Comparison of ENCODE assay signal across 1 cellular context in the genomic region with DNA sequence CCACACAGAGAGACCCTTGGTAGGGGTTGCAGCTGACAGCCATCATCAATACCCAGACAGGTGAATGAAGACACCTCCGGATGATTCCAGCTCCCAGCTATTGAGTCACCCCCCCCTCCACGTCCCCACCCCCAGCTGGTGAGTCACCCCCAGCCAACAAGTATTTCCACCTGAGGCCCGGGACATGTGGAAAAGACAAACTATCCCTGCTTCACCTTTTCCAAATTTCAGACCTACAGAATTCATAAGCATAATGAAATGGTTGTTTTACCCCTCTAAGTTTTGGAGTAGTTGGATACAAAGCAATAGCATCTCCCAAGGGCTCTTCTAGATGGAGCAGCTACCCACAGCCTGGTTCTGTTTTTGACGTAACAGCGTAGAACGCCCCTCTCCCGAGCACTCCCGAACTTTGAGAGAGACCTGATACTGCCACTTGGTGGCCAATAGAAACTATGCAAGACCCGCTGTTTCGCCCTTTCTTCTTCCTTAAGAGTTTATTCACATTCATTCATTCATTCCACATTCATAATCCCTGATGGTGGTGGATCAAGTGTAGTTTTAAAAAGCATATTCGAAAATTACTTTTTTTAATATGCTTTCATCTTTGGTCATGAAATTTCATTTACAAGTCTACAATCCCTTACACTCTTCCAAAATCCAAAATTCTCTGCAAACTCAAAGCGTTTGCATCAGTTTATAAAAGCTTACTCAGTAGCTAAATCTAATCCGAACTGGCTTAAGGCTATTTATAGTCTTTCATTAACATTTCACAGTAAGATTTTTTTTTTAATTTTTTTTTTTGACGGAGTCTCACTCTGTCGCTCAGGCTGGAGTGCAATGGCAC.
TF ChIP-seq lines count a peak whose summit lies in the region.

No MANE protein-coding gene starts in this region.

TF ChIP-seq in K562, 482 proteins besides CTCF, POLR2A, EP300 and RAD21 (continued from another document):
- TF ChIP-seq, protein P1, sequence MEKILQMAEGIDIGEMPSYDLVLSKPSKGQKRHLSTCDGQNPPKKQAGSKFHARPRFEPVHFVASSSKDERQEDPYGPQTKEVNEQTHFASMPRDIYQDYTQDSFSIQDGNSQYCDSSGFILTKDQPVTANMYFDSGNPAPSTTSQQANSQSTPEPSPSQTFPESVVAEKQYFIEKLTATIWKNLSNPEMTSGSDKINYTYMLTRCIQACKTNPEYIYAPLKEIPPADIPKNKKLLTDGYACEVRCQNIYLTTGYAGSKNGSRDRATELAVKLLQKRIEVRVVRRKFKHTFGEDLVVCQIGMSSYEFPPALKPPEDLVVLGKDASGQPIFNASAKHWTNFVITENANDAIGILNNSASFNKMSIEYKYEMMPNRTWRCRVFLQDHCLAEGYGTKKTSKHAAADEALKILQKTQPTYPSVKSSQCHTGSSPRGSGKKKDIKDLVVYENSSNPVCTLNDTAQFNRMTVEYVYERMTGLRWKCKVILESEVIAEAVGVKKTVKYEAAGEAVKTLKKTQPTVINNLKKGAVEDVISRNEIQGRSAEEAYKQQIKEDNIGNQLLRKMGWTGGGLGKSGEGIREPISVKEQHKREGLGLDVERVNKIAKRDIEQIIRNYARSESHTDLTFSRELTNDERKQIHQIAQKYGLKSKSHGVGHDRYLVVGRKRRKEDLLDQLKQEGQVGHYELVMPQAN (IDR thresholded peaks at IDR 0.05; ENCODE audit: borderline replicate concordance), result no peak
- 0 out of 2 replicates have a peak, but pooled peaks have one; percentile 2 for TF ChIP-seq MAX (CRISPR knock-in tag; IDR thresholded peaks at IDR 0.05)
- TF ChIP-seq JUND (IDR thresholded peaks at IDR 0.05; ENCODE audit: borderline replicate concordance, low read depth, low read length), result 0 out of 2 replicates have a peak, but pooled peaks have one; percentile 3
- TF ChIP-seq JUND (tag; IDR thresholded peaks at IDR 0.05; ENCODE audit: borderline replicate concordance, low read depth, low read length), result no peak
- TF ChIP-seq MAZ (CRISPR knock-in tag; conservative IDR thresholded peaks at IDR 0.05 in 1 of 2, IDR thresholded peaks at IDR 0.05 in 1 of 2), result 0 out of 4 replicates have a peak, but pooled peaks of 1 of the 2 experiments have one; percentile 31
- TF ChIP-seq FOSL1 (tag; conservative IDR thresholded peaks at IDR 0.05), result peak; percentile 61
- TF ChIP-seq ZNF436 (CRISPR knock-in tag; IDR thresholded peaks at IDR 0.05), result no peak
- TF ChIP-seq ZNF121 (CRISPR knock-in tag; conservative IDR thresholded peaks at IDR 0.05), result no peak
